ENCODE assay signal across 23 cellular contexts in the genomic region with DNA sequence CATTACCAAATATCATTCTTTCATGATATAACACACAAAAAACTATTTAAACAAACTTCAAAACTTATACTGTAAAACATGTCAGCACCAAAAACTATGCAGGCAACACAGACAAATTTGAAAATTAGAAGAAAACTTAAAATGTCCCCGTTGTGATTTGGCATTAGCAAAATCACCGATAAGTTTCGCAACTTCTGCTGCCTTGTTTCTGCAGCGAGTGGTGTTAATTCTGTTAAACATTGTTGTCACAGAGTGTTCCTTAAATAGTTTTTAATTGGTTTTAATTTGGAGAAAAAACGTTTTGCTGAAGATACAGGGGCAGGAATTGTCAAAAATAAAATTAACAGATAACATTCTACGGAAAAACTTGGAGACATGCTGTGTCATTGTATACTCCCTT.
"Had no signal": no experiment of that assay in that cellular context is flagged by ENCODE, and none has a peak within 500 bp of the region (broad histone marks: within the 10 kb centered on the region; RNA-seq: fewer than 3 reads in every experiment).

No MANE protein-coding gene starts in this region.

- H3K4me1 ChIP-seq: esophagus muscularis mucosa, foreskin keratinocyte, gastroesophageal sphincter, lower lobe of right lung had no signal

- H3K36me3 ChIP-seq: esophagus muscularis mucosa, gastroesophageal sphincter, heart left ventricle, left lung, lower lobe of right lung had no signal

- ATAC-seq: foreskin keratinocyte, gastroesophageal sphincter, heart left ventricle, left cardiac atrium, left lung, lower lobe of right lung, mucosa of descending colon had no signal

- H3K79me2 ChIP-seq: hepatocyte had no signal

- H3K4me1 Mint-ChIP-seq: mesothelial cell of epicardium had no signal

- H3K4me3 ChIP-seq: coronary artery, dorsolateral prefrontal cortex, esophagus muscularis mucosa, gastroesophageal sphincter, heart left ventricle, hepatocyte, left lung, lower lobe of right lung, mucosa of descending colon had no signal

- H3K4me3 Mint-ChIP-seq: mesothelial cell of epicardium, naive B cell had no signal

- H3K27ac Mint-ChIP-seq: mesothelial cell of epicardium had no signal

- DNase-seq: dermis blood vessel endothelial cell; dorsolateral prefrontal cortex; effector CD4-positive, alpha-beta T cell; effector memory CD4-positive, alpha-beta T cell; foreskin keratinocyte; heart left ventricle; hypothalamus; left cardiac atrium; left lung; left ventricle myocardium superior; lower lobe of right lung; mesenchymal stem cell; mucosa of descending colon; naive B cell had no signal

- H3K4me2 ChIP-seq: hepatocyte had no signal

- H3K27ac ChIP-seq: coronary artery, dorsolateral prefrontal cortex, esophagus muscularis mucosa, foreskin keratinocyte, gastroesophageal sphincter, heart left ventricle, hepatocyte, left lung, lower lobe of right lung had no signal

- H3K27me3 ChIP-seq: esophagus muscularis mucosa, gastroesophageal sphincter, hepatocyte, left lung had no signal

- FAIRE-seq: endothelial cell of umbilical vein, frontal cortex, islet of Langerhans, keratinocyte had no signal

- H3K9me3 ChIP-seq: esophagus muscularis mucosa, gastroesophageal sphincter, left lung, lower lobe of right lung, mucosa of descending colon had no signal

- H3K9me3 Mint-ChIP-seq: mesothelial cell of epicardium had no signal

- H2AFZ ChIP-seq: hepatocyte had no signal
